ENCODE assay signal across 8 cellular contexts in the genomic region with DNA sequence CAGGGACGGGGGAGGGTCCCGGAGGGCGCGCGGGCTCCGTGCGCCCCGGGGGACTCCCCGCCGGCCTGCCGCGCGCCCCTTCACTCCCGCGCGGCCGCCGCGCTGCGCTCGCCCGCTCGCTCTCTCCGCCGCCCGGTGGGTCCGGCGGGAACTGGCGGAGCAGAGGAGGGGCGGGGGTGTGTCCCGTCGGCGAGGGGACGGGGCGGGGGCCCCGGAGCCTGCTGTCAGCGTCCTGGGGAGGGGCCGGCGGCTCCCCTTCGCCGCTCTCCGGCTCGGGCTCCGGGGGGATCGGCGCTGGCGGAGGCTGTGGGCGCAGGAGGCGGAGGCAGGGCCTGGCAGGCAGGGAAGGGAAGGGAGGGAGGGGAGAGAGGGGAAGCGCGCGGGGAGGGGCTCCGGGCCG. TPM values are rescaled to one million over a fixed set of nuclear protein-coding genes. Genes with fewer than 3 reads are reported as not detected.
DNase-seq lines count a peak whose midpoint lies in the region; ATAC-seq, FAIRE-seq and TF ChIP-seq lines count a peak whose summit lies in the region.

A gene with protein sequence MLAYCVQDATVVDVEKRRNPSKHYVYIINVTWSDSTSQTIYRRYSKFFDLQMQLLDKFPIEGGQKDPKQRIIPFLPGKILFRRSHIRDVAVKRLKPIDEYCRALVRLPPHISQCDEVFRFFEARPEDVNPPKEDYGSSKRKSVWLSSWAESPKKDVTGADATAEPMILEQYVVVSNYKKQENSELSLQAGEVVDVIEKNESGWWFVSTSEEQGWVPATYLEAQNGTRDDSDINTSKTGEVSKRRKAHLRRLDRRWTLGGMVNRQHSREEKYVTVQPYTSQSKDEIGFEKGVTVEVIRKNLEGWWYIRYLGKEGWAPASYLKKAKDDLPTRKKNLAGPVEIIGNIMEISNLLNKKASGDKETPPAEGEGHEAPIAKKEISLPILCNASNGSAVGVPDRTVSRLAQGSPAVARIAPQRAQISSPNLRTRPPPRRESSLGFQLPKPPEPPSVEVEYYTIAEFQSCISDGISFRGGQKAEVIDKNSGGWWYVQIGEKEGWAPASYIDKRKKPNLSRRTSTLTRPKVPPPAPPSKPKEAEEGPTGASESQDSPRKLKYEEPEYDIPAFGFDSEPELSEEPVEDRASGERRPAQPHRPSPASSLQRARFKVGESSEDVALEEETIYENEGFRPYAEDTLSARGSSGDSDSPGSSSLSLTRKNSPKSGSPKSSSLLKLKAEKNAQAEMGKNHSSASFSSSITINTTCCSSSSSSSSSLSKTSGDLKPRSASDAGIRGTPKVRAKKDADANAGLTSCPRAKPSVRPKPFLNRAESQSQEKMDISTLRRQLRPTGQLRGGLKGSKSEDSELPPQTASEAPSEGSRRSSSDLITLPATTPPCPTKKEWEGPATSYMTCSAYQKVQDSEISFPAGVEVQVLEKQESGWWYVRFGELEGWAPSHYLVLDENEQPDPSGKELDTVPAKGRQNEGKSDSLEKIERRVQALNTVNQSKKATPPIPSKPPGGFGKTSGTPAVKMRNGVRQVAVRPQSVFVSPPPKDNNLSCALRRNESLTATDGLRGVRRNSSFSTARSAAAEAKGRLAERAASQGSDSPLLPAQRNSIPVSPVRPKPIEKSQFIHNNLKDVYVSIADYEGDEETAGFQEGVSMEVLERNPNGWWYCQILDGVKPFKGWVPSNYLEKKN (minus strand): TSS at position 153 of the 400 bp plus-strand sequence. CDS start 310 bp downstream, outside the sequence.

- H3K27me3 ChIP-seq in HAP-1 (ENCODE audit: low read depth) (peaks cover 2% of the 10 kb centered on the region), WERI-Rb-1 (ENCODE audit: insufficient read depth, low read depth, severe bottlenecking) (no peaks in the 10 kb centered on the region), endothelial cell of umbilical vein (ENCODE audit: control insufficient read depth in 2 of 2, insufficient read depth in 2 of 2, low read length in 2 of 2) (no peaks in the 10 kb centered on the region)

- peak within 1 kb of the TSS; percentile 77 for H2AFZ ChIP-seq in endothelial cell of umbilical vein (ENCODE audit: low read depth, low read length)

- peak within 1 kb of the TSS; percentile 81 for H3K4me2 ChIP-seq in endothelial cell of umbilical vein (ENCODE audit: insufficient read depth, low read length)

- H3K9me1 ChIP-seq in endothelial cell of umbilical vein (replicated peaks; ENCODE audit: control insufficient read depth, extremely low read depth, insufficient read depth, low read length) = no peaks in the 10 kb centered on the region

- DNase-seq in 8988T (peak; percentile 82), HAP-1 (ENCODE audit: low spot score in 2 of 2) (peak; percentile 18 to 66), WERI-Rb-1 (peak; percentile 59), endothelial cell of umbilical vein (ENCODE audit: low read depth, low spot score) (peak; percentile 33), mucosa of descending colon (peak in 2 of 3 donors; percentile 59 to 75), ureter (ENCODE audit: low spot score) (peak; percentile 62)

- no peak for TF ChIP-seq CTCF in WERI-Rb-1 (IDR thresholded peaks at IDR 0.05; ENCODE audit: low read depth, low read length)
- no peak for TF ChIP-seq CTCF in endothelial cell of umbilical vein (IDR thresholded peaks at IDR 0.05; ENCODE audit: extremely low read depth in 1 of 2, insufficient read depth in 1 of 2, low read depth in 1 of 2, low read length in 2 of 2)
- TF ChIP-seq CTCF in mucosa of descending colon (IDR thresholded peaks at IDR 0.05) = no peak

- intact Hi-C loops in endothelial cell of umbilical vein (cut with micrococcal nuclease) (loop anchor here (2.0 kb wide), 1 partner anchor 43 kb away; no protein-coding TSS in a partner anchor), mucosa of descending colon (cut with DNase I, micrococcal nuclease) (loop anchor here in 1 of 2 donors (5.0 kb wide), 1 partner anchor 143 kb away; no protein-coding TSS in a partner anchor)

- H3K79me2 ChIP-seq in endothelial cell of umbilical vein (ENCODE audit: control insufficient read depth, insufficient read depth, low read length) = peaks cover 8% of the 10 kb centered on the region

- CTCF ChIA-PET in endothelial cell of umbilical vein (lab: Charles Lee) = interaction anchor here (0.9 to 8.0 kb wide), 16 partner anchors 12 to 157 kb away, joined by 3 to 102 read pairs (median 4); no protein-coding TSS in a partner anchor

- H3K27ac ChIP-seq in WERI-Rb-1 (peak within 1 kb of the TSS; percentile 46), endothelial cell of umbilical vein (ENCODE audit: insufficient read depth, low read depth, low read length) (no peak within 1 kb of the TSS)

- no peak for TF ChIP-seq POLR2A in endothelial cell of umbilical vein (IDR thresholded peaks at IDR 0.05; ENCODE audit: low read depth, low read length)

- POLR2A ChIA-PET in endothelial cell of umbilical vein (lab: Charles Lee) = no interaction called here

- no TSS peak for BruUV-seq in endothelial cell of umbilical vein (replicated peaks; lab: Mats Ljungman, UMichigan)

- H3K4me1 ChIP-seq in HAP-1 (peaks cover 5% of the 10 kb centered on the region; the same call in 1 of the 2 replicates), endothelial cell of umbilical vein (ENCODE audit: control insufficient read depth, extremely low read depth, insufficient read depth, low read length) (peaks cover 32% of the 10 kb centered on the region), mucosa of descending colon (ENCODE audit: low read depth) (peaks cover 35% of the 10 kb centered on the region)

- peak; percentile 42 for ATAC-seq in mucosa of descending colon
- ATAC-seq in GM18873 (IDR thresholded peaks at IDR 0.05; ENCODE audit: low FRiP score, unreplicated experiment) = no peak
- ATAC-seq in GM18870 (IDR thresholded peaks at IDR 0.05; ENCODE audit: unreplicated experiment) = no peak

- in situ Hi-C loops in HAP-1 (cut with MboI; ENCODE audit: low sequenced_read_pairs) = loop anchor here (10.0 kb wide), 1 partner anchor 261 kb away; no protein-coding TSS in a partner anchor

- dilution Hi-C loops in endothelial cell of umbilical vein (cut with MboI; ENCODE audit: extremely low pct_ligation_motif_present, low sequenced_read_pairs) = loop anchor here (25.0 kb wide), 1 partner anchor 143 kb away; no protein-coding TSS in a partner anchor

- FAIRE-seq in endothelial cell of umbilical vein (lab: Jason Lieb, UNC) = no peak

- peak within 1 kb of the TSS; percentile 42 for H3K4me3 ChIP-seq in HAP-1
- peak within 1 kb of the TSS; percentile 58 for H3K4me3 ChIP-seq in WERI-Rb-1 (ENCODE audit: low read depth, low read length)
- H3K4me3 ChIP-seq in endothelial cell of umbilical vein (replicated peaks in 1 of 3; ENCODE audit: insufficient read depth in 1 of 3, low read depth in 1 of 3, low read length in 3 of 3) = peak within 1 kb of the TSS; percentile 54 to 79 (median 61)
- peak within 1 kb of the TSS; percentile 58 for H3K4me3 ChIP-seq in mucosa of descending colon

- H3K36me3 ChIP-seq in HAP-1 (replicated peaks) (no peaks in the 10 kb centered on the region), WERI-Rb-1 (no peaks in the 10 kb centered on the region), endothelial cell of umbilical vein (ENCODE audit: control insufficient read depth in 2 of 2, extremely low read depth in 1 of 2, insufficient read depth in 2 of 2, low read length in 2 of 2) (no peaks in the 10 kb centered on the region), mucosa of descending colon (ENCODE audit: low read depth) (no peaks in the 10 kb centered on the region)

- H3K9me3 ChIP-seq in HAP-1 = no peaks in the 10 kb centered on the region
- H3K9me3 ChIP-seq in WERI-Rb-1 (ENCODE audit: severe bottlenecking) = no peaks in the 10 kb centered on the region
- no peaks in the 10 kb centered on the region for H3K9me3 ChIP-seq in endothelial cell of umbilical vein (replicated peaks; ENCODE audit: control insufficient read depth, insufficient read depth, low read length)
- no peaks in the 10 kb centered on the region for H3K9me3 ChIP-seq in mucosa of descending colon

- H4K20me1 ChIP-seq in endothelial cell of umbilical vein (replicated peaks; ENCODE audit: control insufficient read depth, extremely low read depth, insufficient read depth, low read length) = no peaks in the 10 kb centered on the region

- peak within 1 kb of the TSS; percentile 44 for H3K9ac ChIP-seq in endothelial cell of umbilical vein (replicated peaks; ENCODE audit: extremely low read depth, insufficient read depth, low read length)

TF ChIP-seq in endothelial cell of umbilical vein, 7 proteins besides CTCF, POLR2A, EP300 and RAD21:
- TF ChIP-seq JUN (IDR thresholded peaks at IDR 0.05; ENCODE audit: borderline replicate concordance, insufficient read depth, insufficient read length, low read depth) (no peak), POLR2AphosphoS5 (IDR thresholded peaks at IDR 0.05; ENCODE audit: insufficient read depth, low read depth, low read length) (no peak), FOS (IDR thresholded peaks at IDR 0.05; ENCODE audit: borderline replicate concordance, insufficient read depth, low read length) (no peak), EZH2 (IDR thresholded peaks at IDR 0.05; ENCODE audit: borderline replicate concordance, low read depth, low read length, severe bottlenecking) (no peak)

RNA-seq across cellular contexts. Expression of the gene that starts here (rescaled TPM):
- total RNA-seq in endothelial cell of umbilical vein (5.1 and 6.6 TPM in 2 replicates), mucosa of descending colon (10 to 100 TPM; 46.1 to 91.4 (median 60.6) TPM), ureter (50.3 TPM)
- 1.3 and 1.4 TPM in 2 replicates for polyA plus RNA-seq in endothelial cell of umbilical vein
- polyA plus RNA-seq in endothelial cell of umbilical vein (2011; cell fraction: cytosol; rRNA removed) = 1.4 and 1.7 TPM in 2 replicates
- polyA plus RNA-seq in endothelial cell of umbilical vein (2011; cell fraction: nucleus; rRNA removed) = 4.3 and 4.8 TPM in 2 replicates
- 5.7 and 6.1 TPM in 2 replicates for polyA plus RNA-seq in endothelial cell of umbilical vein (2012)
- polyA minus RNA-seq in endothelial cell of umbilical vein = 3.3 and 3.7 TPM in 2 replicates
- polyA minus RNA-seq in endothelial cell of umbilical vein (2011; cell fraction: cytosol; rRNA and poly(A)+ RNA removed) = 12.9 TPM
- polyA minus RNA-seq in endothelial cell of umbilical vein (2011; cell fraction: nucleus; rRNA and poly(A)+ RNA removed) = 3.1 and 3.5 TPM in 2 replicates
